Comparison of ENCODE assay signal across 7 cellular contexts in genomic region chr6:35688605-35689322, GRCh38. TPM values are rescaled to one million over a fixed set of nuclear protein-coding genes. Genes with fewer than 3 reads are reported as not detected.
DNase-seq lines count a peak whose midpoint lies in the region; ATAC-seq, FAIRE-seq and TF ChIP-seq lines count a peak whose summit lies in the region.

Gene FKBP5 (minus strand): TSS chr6:35688915. CDS start chr6:35642824, 46,091 bp downstream.

- H3K4me3 ChIP-seq in iPS-20b (ENCODE audit: low read length) (peak within 1 kb of the TSS; percentile 81), small intestine (ENCODE audit: low read depth in 1 of 2, low read length in 2 of 2) (peak within 1 kb of the TSS; percentile 91 to 98)

- FAIRE-seq in small intestine (lab: Jason Lieb, UNC): no peak

- peaks cover 16% of the 10 kb centered on the region for H3K27me3 ChIP-seq in iPS-20b (ENCODE audit: insufficient read depth, low read length)
- no peaks in the 10 kb centered on the region for H3K27me3 ChIP-seq in small intestine (ENCODE audit: control insufficient read depth in 2 of 2, insufficient read depth in 2 of 2, low read length in 2 of 2)

- DNase-seq in NCI-H1930 (lab: John Stamatoyannopoulos, UW) (peak; percentile 74 to 84), T47D (ENCODE audit: low read depth in 1 of 2, low spot score in 1 of 2) (peak; percentile 74 to 96), small intestine (peak; percentile 94)

- no peaks in the 10 kb centered on the region for H3K9me3 ChIP-seq in iPS-20b (ENCODE audit: insufficient read depth, low read depth, low read length)
- H3K9me3 ChIP-seq in small intestine (ENCODE audit: control insufficient read depth, low read depth): no peaks in the 10 kb centered on the region

- peak within 1 kb of the TSS; percentile 86 for H3K27ac ChIP-seq in VCaP
- H3K27ac ChIP-seq in iPS-20b (ENCODE audit: low read length): peak within 1 kb of the TSS; percentile 48
- H3K27ac ChIP-seq in small intestine (ENCODE audit: low read depth in 1 of 2, low read length in 1 of 2): peak within 1 kb of the TSS; percentile 86 to 99

- no peak for TF ChIP-seq CTCF in VCaP (conservative IDR thresholded peaks at IDR 0.05)

- WGBS in small intestine, 3 donors: 2 to 12% (median 4%) methylated on average over 20 to 80 of the region's 80 CpGs

- in situ Hi-C loops in T47D (cut with HindIII; ENCODE audit: low pct_unique_long_range_greater_than_20kb, low sequenced_read_pairs): no loop called here

- H3K36me3 ChIP-seq in iPS-20b (ENCODE audit: insufficient read depth, low read depth, low read length) (no peaks in the 10 kb centered on the region), small intestine (ENCODE audit: control insufficient read depth in 2 of 2, insufficient read depth in 2 of 2, low read length in 2 of 2) (peaks cover 0 to 5% of the 10 kb centered on the region in 2 donors)

- peaks cover 4% of the 10 kb centered on the region; the same call in 1 of the 2 replicates for H3K4me1 ChIP-seq in iPS-20b (ENCODE audit: insufficient read depth, low read length)
- H3K4me1 ChIP-seq in small intestine (ENCODE audit: control insufficient read depth in 2 of 2, insufficient read depth in 1 of 2, low read depth in 1 of 2, low read length in 1 of 2): no peaks in the 10 kb centered on the region

- peak within 1 kb of the TSS; percentile 37; the same call in 1 of the 2 replicates for H3K9ac ChIP-seq in iPS-20b (ENCODE audit: low read depth, low read length)

- ATAC-seq in GM18498 (IDR thresholded peaks at IDR 0.05; ENCODE audit: unreplicated experiment): peak; percentile 92
- ATAC-seq in HG02798 (IDR thresholded peaks at IDR 0.05; ENCODE audit: poor library complexity, unreplicated experiment): peak; percentile 91

RNA-seq across cellular contexts. Expression of gene FKBP5, which starts in this region (rescaled TPM):
- polyA plus RNA-seq in small intestine: 100 to 1,000 TPM in 2 of 3 donors, 10 to 100 TPM in 1; 62.7 to 150 (median 115) TPM

Comparison
In these comparisons a context has a peak if more than half of its experiments do, and no peak if none do; other contexts are left out.
1. Peak in every context shown above with its lines: DNase-seq, ATAC-seq, H3K4me3 ChIP-seq and H3K27ac ChIP-seq.